ENCODE assay signal across 1 cellular context in the genomic region with DNA sequence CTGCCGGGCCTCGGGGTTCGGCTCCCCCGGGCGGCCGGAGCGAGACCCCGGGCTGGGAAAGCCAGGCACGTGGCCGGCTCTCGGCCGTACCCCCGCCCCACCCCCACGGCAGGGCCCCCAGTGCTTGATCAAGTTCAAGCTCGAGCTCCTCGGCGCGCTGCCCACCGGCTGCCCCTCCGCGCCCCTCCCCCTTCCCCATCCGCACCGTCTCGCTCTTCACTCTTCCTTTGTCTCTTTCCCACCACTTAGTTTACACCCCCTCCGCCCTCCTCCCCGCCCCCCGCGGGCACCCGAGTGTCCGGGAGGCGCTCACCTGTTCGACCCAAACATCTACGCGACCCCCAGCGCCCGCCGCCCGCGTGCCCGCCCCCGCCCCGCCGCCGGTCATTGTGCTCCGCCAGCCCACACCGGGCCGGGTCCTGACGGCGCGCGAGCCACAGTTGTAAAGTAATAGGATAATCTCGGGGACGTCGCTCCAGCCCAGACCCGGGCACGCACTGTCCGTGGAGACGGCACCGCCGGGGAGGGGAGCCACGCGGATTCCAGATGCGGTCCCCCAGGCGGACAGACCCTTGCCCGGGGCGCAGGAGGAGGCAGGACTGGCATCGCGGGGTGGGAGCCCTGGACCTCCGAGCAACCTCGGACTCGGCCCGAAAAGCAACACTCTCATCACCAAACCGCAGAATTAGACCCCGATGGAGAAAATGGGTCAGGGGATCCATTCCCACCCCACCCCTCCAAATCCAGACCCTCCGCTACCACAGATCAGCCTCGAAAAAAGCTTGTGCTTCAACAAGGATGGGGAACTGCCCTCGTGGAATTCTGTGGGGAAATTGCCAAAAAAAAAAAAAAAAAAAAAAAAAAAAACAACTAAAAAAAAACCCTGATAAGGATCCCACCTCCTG.
TF ChIP-seq lines count a peak whose summit lies in the region.

No MANE protein-coding gene starts in this region.

TF ChIP-seq in HepG2, 621 proteins besides CTCF, POLR2A, EP300 and RAD21 (continued from another document and continues in another):
- TF ChIP-seq, protein P1, sequence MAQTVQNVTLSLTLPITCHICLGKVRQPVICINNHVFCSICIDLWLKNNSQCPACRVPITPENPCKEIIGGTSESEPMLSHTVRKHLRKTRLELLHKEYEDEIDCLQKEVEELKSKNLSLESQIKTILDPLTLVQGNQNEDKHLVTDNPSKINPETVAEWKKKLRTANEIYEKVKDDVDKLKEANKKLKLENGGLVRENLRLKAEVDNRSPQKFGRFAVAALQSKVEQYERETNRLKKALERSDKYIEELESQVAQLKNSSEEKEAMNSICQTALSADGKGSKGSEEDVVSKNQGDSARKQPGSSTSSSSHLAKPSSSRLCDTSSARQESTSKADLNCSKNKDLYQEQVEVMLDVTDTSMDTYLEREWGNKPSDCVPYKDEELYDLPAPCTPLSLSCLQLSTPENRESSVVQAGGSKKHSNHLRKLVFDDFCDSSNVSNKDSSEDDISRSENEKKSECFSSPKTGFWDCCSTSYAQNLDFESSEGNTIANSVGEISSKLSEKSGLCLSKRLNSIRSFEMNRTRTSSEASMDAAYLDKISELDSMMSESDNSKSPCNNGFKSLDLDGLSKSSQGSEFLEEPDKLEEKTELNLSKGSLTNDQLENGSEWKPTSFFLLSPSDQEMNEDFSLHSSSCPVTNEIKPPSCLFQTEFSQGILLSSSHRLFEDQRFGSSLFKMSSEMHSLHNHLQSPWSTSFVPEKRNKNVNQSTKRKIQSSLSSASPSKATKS (CRISPR knock-in tag; IDR thresholded peaks at IDR 0.05): no peak
- TF ChIP-seq, protein P2, sequence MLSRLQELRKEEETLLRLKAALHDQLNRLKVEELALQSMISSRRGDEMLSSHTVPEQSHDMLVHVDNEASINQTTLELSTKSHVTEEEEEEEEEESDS (CRISPR knock-in tag; IDR thresholded peaks at IDR 0.05; ENCODE audit: borderline replicate concordance): no peak
- TF ChIP-seq DMAP1 (CRISPR knock-in tag; IDR thresholded peaks at IDR 0.05) (0 out of 2 replicates have a peak, but pooled peaks have one; percentile 44), MXI1 (IDR thresholded peaks at IDR 0.05; ENCODE audit: borderline replicate concordance, low read depth, low read length) (no peak), KLF6 (CRISPR knock-in tag; IDR thresholded peaks at IDR 0.05) (no peak), KDM5B (CRISPR knock-in tag; IDR thresholded peaks at IDR 0.05; ENCODE audit: borderline replicate concordance) (peak; percentile 62; the same call in 1 of the 2 replicates), ZNF260 (CRISPR knock-in tag; IDR thresholded peaks at IDR 0.05; ENCODE audit: borderline replicate concordance, low read depth) (no peak), TBL1XR1 (IDR thresholded peaks at IDR 0.05; ENCODE audit: borderline replicate concordance, low read length, partially characterized antibody) (no peak), ZNF20 (CRISPR knock-in tag; IDR thresholded peaks at IDR 0.05) (peak; percentile 89; the same call in 1 of the 2 replicates), ZFP1 (CRISPR knock-in tag; IDR thresholded peaks at IDR 0.05) (no peak), ARHGAP35 (CRISPR knock-in tag; IDR thresholded peaks at IDR 0.05; ENCODE audit: borderline replicate concordance) (no peak), ZNF878 (CRISPR knock-in tag; IDR thresholded peaks at IDR 0.05) (no peak), SP2 (CRISPR knock-in tag; IDR thresholded peaks at IDR 0.05) (no peak), KDM2A (CRISPR knock-in tag; IDR thresholded peaks at IDR 0.05; ENCODE audit: borderline replicate concordance, low read depth) (peak; percentile 51; the same call in 1 of the 2 replicates), ZNF75D (CRISPR knock-in tag; IDR thresholded peaks at IDR 0.05; ENCODE audit: borderline replicate concordance) (no peak), ZNF569 (CRISPR knock-in tag; IDR thresholded peaks at IDR 0.05; ENCODE audit: borderline replicate concordance) (no peak), RFX1 (IDR thresholded peaks at IDR 0.05) (no peak), ASH2L (IDR thresholded peaks at IDR 0.05; ENCODE audit: insufficient read length, low read depth, low read length) (peak; percentile 14), PAX8 (CRISPR knock-in tag; IDR thresholded peaks at IDR 0.05; ENCODE audit: borderline replicate concordance) (no peak), ZNF30 (CRISPR knock-in tag; IDR thresholded peaks at IDR 0.05) (no peak), ZNF251 (CRISPR knock-in tag; IDR thresholded peaks at IDR 0.05) (no peak), GABPB1 (CRISPR knock-in tag; IDR thresholded peaks at IDR 0.05) (peak; percentile 6; the same call in 1 of the 2 replicates), FOXK1 (CRISPR knock-in tag; IDR thresholded peaks at IDR 0.05; ENCODE audit: borderline replicate concordance, low read depth) (no peak), ZNF737 (CRISPR knock-in tag; IDR thresholded peaks at IDR 0.05; ENCODE audit: borderline replicate concordance) (no peak), ZNF446 (CRISPR knock-in tag; IDR thresholded peaks at IDR 0.05) (no peak), ZMAT3 (CRISPR knock-in tag; conservative IDR thresholded peaks at IDR 0.05) (no peak), MYC (CRISPR knock-in tag; IDR thresholded peaks at IDR 0.05; ENCODE audit: borderline replicate concordance) (peak; percentile 82; the same call in 1 of the 2 replicates), SALL2 (CRISPR knock-in tag; IDR thresholded peaks at IDR 0.05) (0 out of 2 replicates have a peak, but pooled peaks have one; percentile 5), PITX1 (CRISPR knock-in tag; IDR thresholded peaks at IDR 0.05) (no peak), POLR2AphosphoS2 (IDR thresholded peaks at IDR 0.05; ENCODE audit: low read depth, low read length) (no peak), ZNF33A (CRISPR knock-in tag; IDR thresholded peaks at IDR 0.05; ENCODE audit: borderline replicate concordance) (no peak), RXRB (CRISPR knock-in tag; IDR thresholded peaks at IDR 0.05; ENCODE audit: borderline replicate concordance) (0 out of 2 replicates have a peak, but pooled peaks have one; percentile 2)
- TF ChIP-seq, protein P3, sequence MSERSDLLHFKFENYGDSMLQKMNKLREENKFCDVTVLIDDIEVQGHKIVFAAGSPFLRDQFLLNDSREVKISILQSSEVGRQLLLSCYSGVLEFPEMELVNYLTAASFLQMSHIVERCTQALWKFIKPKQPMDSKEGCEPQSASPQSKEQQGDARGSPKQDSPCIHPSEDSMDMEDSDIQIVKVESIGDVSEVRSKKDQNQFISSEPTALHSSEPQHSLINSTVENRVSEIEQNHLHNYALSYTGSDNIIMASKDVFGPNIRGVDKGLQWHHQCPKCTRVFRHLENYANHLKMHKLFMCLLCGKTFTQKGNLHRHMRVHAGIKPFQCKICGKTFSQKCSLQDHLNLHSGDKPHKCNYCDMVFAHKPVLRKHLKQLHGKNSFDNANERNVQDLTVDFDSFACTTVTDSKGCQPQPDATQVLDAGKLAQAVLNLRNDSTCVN (CRISPR knock-in tag; IDR thresholded peaks at IDR 0.05; ENCODE audit: borderline replicate concordance): no peak
- TF ChIP-seq, protein P4, sequence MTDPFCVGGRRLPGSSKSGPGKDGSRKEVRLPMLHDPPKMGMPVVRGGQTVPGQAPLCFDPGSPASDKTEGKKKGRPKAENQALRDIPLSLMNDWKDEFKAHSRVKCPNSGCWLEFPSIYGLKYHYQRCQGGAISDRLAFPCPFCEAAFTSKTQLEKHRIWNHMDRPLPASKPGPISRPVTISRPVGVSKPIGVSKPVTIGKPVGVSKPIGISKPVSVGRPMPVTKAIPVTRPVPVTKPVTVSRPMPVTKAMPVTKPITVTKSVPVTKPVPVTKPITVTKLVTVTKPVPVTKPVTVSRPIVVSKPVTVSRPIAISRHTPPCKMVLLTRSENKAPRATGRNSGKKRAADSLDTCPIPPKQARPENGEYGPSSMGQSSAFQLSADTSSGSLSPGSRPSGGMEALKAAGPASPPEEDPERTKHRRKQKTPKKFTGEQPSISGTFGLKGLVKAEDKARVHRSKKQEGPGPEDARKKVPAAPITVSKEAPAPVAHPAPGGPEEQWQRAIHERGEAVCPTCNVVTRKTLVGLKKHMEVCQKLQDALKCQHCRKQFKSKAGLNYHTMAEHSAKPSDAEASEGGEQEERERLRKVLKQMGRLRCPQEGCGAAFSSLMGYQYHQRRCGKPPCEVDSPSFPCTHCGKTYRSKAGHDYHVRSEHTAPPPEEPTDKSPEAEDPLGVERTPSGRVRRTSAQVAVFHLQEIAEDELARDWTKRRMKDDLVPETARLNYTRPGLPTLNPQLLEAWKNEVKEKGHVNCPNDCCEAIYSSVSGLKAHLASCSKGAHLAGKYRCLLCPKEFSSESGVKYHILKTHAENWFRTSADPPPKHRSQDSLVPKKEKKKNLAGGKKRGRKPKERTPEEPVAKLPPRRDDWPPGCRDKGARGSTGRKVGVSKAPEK (CRISPR knock-in tag; IDR thresholded peaks at IDR 0.05; ENCODE audit: borderline replicate concordance): 0 out of 2 replicates have a peak, but pooled peaks have one; percentile 27
- TF ChIP-seq, protein P5, sequence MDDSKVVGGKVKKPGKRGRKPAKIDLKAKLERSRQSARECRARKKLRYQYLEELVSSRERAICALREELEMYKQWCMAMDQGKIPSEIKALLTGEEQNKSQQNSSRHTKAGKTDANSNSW (CRISPR knock-in tag; IDR thresholded peaks at IDR 0.05; ENCODE audit: borderline replicate concordance): peak; percentile 74; the same call in 1 of the 2 replicates
- TF ChIP-seq, protein P6, sequence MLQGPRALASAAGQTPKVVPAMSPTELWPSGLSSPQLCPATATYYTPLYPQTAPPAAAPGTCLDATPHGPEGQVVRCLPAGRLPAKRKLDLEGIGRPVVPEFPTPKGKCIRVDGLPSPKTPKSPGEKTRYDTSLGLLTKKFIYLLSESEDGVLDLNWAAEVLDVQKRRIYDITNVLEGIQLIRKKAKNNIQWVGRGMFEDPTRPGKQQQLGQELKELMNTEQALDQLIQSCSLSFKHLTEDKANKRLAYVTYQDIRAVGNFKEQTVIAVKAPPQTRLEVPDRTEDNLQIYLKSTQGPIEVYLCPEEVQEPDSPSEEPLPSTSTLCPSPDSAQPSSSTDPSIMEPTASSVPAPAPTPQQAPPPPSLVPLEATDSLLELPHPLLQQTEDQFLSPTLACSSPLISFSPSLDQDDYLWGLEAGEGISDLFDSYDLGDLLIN (CRISPR knock-in tag; IDR thresholded peaks at IDR 0.05; ENCODE audit: borderline replicate concordance): no peak
- TF ChIP-seq, protein P7, sequence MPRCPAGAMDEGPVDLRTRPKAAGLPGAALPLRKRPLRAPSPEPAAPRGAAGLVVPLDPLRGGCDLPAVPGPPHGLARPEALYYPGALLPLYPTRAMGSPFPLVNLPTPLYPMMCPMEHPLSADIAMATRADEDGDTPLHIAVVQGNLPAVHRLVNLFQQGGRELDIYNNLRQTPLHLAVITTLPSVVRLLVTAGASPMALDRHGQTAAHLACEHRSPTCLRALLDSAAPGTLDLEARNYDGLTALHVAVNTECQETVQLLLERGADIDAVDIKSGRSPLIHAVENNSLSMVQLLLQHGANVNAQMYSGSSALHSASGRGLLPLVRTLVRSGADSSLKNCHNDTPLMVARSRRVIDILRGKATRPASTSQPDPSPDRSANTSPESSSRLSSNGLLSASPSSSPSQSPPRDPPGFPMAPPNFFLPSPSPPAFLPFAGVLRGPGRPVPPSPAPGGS (CRISPR knock-in tag; IDR thresholded peaks at IDR 0.05): no peak; the same call in 1 of the 2 replicates
- TF ChIP-seq, protein P8, sequence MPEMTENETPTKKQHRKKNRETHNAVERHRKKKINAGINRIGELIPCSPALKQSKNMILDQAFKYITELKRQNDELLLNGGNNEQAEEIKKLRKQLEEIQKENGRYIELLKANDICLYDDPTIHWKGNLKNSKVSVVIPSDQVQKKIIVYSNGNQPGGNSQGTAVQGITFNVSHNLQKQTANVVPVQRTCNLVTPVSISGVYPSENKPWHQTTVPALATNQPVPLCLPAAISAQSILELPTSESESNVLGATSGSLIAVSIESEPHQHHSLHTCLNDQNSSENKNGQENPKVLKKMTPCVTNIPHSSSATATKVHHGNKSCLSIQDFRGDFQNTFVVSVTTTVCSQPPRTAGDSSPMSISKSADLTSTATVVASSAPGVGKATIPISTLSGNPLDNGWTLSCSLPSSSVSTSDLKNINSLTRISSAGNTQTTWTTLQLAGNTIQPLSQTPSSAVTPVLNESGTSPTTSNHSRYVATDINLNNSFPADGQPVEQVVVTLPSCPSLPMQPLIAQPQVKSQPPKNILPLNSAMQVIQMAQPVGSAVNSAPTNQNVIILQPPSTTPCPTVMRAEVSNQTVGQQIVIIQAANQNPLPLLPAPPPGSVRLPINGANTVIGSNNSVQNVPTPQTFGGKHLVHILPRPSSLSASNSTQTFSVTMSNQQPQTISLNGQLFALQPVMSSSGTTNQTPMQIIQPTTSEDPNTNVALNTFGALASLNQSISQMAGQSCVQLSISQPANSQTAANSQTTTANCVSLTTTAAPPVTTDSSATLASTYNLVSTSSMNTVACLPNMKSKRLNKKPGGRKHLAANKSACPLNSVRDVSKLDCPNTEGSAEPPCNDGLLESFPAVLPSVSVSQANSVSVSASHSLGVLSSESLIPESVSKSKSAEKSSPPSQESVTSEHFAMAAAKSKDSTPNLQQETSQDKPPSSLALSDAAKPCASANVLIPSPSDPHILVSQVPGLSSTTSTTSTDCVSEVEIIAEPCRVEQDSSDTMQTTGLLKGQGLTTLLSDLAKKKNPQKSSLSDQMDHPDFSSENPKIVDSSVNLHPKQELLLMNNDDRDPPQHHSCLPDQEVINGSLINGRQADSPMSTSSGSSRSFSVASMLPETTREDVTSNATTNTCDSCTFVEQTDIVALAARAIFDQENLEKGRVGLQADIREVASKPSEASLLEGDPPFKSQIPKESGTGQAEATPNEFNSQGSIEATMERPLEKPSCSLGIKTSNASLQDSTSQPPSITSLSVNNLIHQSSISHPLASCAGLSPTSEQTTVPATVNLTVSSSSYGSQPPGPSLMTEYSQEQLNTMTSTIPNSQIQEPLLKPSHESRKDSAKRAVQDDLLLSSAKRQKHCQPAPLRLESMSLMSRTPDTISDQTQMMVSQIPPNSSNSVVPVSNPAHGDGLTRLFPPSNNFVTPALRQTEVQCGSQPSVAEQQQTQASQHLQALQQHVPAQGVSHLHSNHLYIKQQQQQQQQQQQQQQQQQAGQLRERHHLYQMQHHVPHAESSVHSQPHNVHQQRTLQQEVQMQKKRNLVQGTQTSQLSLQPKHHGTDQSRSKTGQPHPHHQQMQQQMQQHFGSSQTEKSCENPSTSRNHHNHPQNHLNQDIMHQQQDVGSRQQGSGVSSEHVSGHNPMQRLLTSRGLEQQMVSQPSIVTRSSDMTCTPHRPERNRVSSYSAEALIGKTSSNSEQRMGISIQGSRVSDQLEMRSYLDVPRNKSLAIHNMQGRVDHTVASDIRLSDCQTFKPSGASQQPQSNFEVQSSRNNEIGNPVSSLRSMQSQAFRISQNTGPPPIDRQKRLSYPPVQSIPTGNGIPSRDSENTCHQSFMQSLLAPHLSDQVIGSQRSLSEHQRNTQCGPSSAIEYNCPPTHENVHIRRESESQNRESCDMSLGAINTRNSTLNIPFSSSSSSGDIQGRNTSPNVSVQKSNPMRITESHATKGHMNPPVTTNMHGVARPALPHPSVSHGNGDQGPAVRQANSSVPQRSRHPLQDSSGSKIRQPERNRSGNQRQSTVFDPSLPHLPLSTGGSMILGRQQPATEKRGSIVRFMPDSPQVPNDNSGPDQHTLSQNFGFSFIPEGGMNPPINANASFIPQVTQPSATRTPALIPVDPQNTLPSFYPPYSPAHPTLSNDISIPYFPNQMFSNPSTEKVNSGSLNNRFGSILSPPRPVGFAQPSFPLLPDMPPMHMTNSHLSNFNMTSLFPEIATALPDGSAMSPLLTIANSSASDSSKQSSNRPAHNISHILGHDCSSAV (CRISPR knock-in tag; IDR thresholded peaks at IDR 0.05; ENCODE audit: borderline replicate concordance): no peak
- TF ChIP-seq, protein P9, sequence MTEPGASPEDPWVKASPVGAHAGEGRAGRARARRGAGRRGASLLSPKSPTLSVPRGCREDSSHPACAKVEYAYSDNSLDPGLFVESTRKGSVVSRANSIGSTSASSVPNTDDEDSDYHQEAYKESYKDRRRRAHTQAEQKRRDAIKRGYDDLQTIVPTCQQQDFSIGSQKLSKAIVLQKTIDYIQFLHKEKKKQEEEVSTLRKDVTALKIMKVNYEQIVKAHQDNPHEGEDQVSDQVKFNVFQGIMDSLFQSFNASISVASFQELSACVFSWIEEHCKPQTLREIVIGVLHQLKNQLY (CRISPR knock-in tag; IDR thresholded peaks at IDR 0.05): no peak
